Comparison of ENCODE assay signal across 10 cellular contexts in the genomic region with DNA sequence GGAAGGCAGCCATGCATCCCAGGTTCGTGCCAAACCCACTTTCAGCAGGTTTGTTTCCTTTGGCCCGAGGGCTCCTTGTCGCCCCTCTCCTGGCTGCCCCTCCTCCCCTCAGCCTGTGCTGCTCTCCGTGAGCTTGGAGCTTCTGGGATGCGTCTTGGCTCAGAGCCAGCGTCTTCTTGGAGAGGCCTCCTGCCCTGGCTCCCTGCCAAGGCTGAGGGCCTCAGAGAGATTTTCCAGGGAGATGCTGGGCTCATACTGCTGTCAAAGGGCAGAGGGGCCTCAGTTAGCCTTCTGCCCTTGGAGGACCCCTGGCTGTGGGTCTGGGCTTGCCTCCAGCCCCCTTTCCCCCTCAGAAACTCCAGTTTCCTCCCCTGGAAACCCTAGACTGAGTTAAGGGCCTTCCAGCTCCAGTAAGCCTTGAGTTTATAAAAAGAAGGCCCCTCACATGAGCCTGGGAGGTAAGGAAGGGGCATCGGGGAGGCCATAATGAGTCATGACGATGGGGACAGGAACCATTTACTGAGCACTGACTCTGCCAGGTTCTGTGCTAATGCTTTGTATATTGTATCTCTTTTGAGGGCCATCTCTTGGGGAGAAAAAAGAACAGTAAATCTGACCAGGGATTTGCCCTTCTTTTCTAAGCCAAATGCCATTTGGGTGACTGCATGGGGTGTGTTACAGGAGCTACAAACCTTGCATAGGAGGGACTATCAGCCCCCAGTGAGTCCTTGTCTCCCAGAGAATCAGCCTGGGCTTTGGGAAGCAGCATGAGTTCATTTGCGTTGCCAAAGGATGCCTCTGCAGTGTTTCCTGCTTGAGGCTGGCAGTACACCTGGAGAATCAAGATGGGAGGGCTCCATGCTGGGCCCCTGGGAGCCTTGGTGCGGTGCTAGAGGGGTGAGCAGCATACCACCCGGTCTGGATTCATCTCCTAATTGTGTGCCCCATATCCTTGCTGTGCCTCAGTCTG. TPM values are rescaled to one million over a fixed set of nuclear protein-coding genes. Genes with fewer than 3 reads are reported as not detected.
DNase-seq lines count a peak whose midpoint lies in the region; ATAC-seq and TF ChIP-seq lines count a peak whose summit lies in the region.
"Had no signal": no experiment of that assay in that cellular context is flagged by ENCODE, and none has a peak within 500 bp of the region (broad histone marks: within the 10 kb centered on the region; RNA-seq: fewer than 3 reads in every experiment).

No MANE protein-coding gene starts in this region.

- H3K9me3 ChIP-seq in PC-3 (ENCODE audit: low read length), result no peaks in the 10 kb centered on the region
- H3K9me3 ChIP-seq: neutrophil had no signal

- no TSS peak for BruUV-seq in PC-3 (replicated peaks; lab: Mats Ljungman, UMichigan)

- no peak overlapping the region for H3K4me3 Mint-ChIP-seq in activated T-cell treated with anti-CD3 and anti-CD28 coated beads, Interleukin-2, amount 50 U/mL, for 4 hours

- DNase-seq in NCI-H2107 (lab: John Stamatoyannopoulos, UW) (peak; percentile 10), NCI-H2107 treated with DMSO at 0.1 percent for 48 hours (lab: John Stamatoyannopoulos, UW; ENCODE audit: unreplicated experiment) (no peak), PC-3 (peak; percentile 81), fibroblast of villous mesenchyme (ENCODE audit: low read depth) (peak; percentile 55), ureter (ENCODE audit: low spot score) (peak; percentile 59), globus pallidus (ENCODE audit: low spot score) (no peak)
- no peak for DNase-seq in activated T-cell treated with anti-CD3 and anti-CD28 coated beads, Interleukin-2, amount 50 U/mL, for 4 hours
- DNase-seq: 8988T had no signal

- ATAC-seq in PC-3 (no peak), GM19324 (IDR thresholded peaks at IDR 0.05; ENCODE audit: low FRiP score, unreplicated experiment) (no peak)
- no peak for ATAC-seq in activated T-cell treated with anti-CD3 and anti-CD28 coated beads, Interleukin-2, amount 50 U/mL, for 4 hours

- no peaks in the 10 kb centered on the region for H3K79me2 ChIP-seq in PC-3 (ENCODE audit: low read length)

- no peak overlapping the region for H3K9ac ChIP-seq in PC-3 (ENCODE audit: low read length)

- CTCF ChIA-PET in PC-3 (lab: Charles Lee), result no interaction called here

- H3K27me3 ChIP-seq in PC-3 (ENCODE audit: low read length), result no peaks in the 10 kb centered on the region

- no peaks in the 10 kb centered on the region for H3K9me2 ChIP-seq in PC-3 (replicated peaks; ENCODE audit: low read length)

- H3K4me3 ChIP-seq in PC-3 (ENCODE audit: low read length) (no peak overlapping the region), fibroblast of villous mesenchyme (ENCODE audit: low read depth, low read length) (no peak overlapping the region)

- peak overlapping the region; percentile 29 for H3K27ac ChIP-seq in PC-3 (ENCODE audit: low read length)
- H3K27ac ChIP-seq: neutrophil had no signal

- H3K4me1 Mint-ChIP-seq in activated T-cell treated with anti-CD3 and anti-CD28 coated beads, Interleukin-2, amount 50 U/mL, for 4 hours (ENCODE audit: low read depth), result peaks cover 1% of the 10 kb centered on the region

- peaks cover 54% of the 10 kb centered on the region for H3K4me1 ChIP-seq in PC-3 (ENCODE audit: insufficient read depth, low read length)

- H2AFZ ChIP-seq in PC-3 (ENCODE audit: low read length), result no peak overlapping the region

- H3K36me3 Mint-ChIP-seq in activated T-cell treated with anti-CD3 and anti-CD28 coated beads, Interleukin-2, amount 50 U/mL, for 4 hours (ENCODE audit: insufficient read depth), result no peaks in the 10 kb centered on the region

- TF ChIP-seq CTCF in PC-3 (conservative IDR thresholded peaks at IDR 0.05; ENCODE audit: low read depth, low read length) (no peak), fibroblast of villous mesenchyme (IDR thresholded peaks at IDR 0.05; ENCODE audit: insufficient read depth, low read depth, low read length) (no peak)

- H3K27me3 Mint-ChIP-seq in activated T-cell treated with anti-CD3 and anti-CD28 coated beads, Interleukin-2, amount 50 U/mL, for 4 hours (ENCODE audit: low read depth), result peaks cover 40% of the 10 kb centered on the region

- H3K9me3 Mint-ChIP-seq in activated T-cell treated with anti-CD3 and anti-CD28 coated beads, Interleukin-2, amount 50 U/mL, for 4 hours, result no peaks in the 10 kb centered on the region

- H3F3A ChIP-seq in PC-3 (ENCODE audit: low read length, unreplicated experiment), result no peaks in the 10 kb centered on the region

- peak overlapping the region; percentile 58 for H3K4me2 ChIP-seq in PC-3 (ENCODE audit: low read length)

- POLR2A ChIA-PET in PC-3 (lab: Charles Lee; ENCODE audit: unreplicated experiment), result no interaction called here

- intact Hi-C loops in PC-3 (cut with micrococcal nuclease), result no loop called here

- H4K20me1 ChIP-seq in PC-3 (ENCODE audit: low read length), result no peaks in the 10 kb centered on the region

- H3K36me3 ChIP-seq in PC-3 (ENCODE audit: low read depth, low read length), result no peaks in the 10 kb centered on the region
- H3K36me3 ChIP-seq: neutrophil had no signal

RNA-seq across cellular contexts. Expression of gene POLG, which starts 49.3 kb away (rescaled TPM):
- total RNA-seq in PC-3 (2014; rRNA removed) (72.4 and 83.5 TPM in 2 replicates), fibroblast of villous mesenchyme (75.4 and 79.5 TPM in 2 replicates), ureter (64.8 TPM)
- total RNA-seq in activated T-cell treated with anti-CD3 and anti-CD28 coated beads, Interleukin-2, amount 50 U/mL, for 4 hours, result 100 to 1,000 TPM; 119 to 142 (median 119) TPM

Comparison
In these comparisons a context has a peak if more than half of its experiments do, and no peak if none do; other contexts are left out.
1. DNase-seq: peak in NCI-H2107 (single experiment), PC-3 (single experiment), fibroblast of villous mesenchyme (single experiment) and ureter (single experiment); none in NCI-H2107 treated with DMSO at 0.1 percent for 48 hours (single experiment), activated T-cell treated with anti-CD3 and anti-CD28 coated beads, Interleukin-2, amount 50 U/mL, for 4 hours (single experiment) and globus pallidus (single experiment).